Comparison of ENCODE assay signal across 21 cellular contexts in genomic region chr17:12406623-12407228, GRCh38.
DNase-seq lines count a peak whose midpoint lies in the region; ATAC-seq and TF ChIP-seq lines count a peak whose summit lies in the region.
"Had no signal": no experiment of that assay in that cellular context is flagged by ENCODE, and none has a peak within 500 bp of the region (broad histone marks: within the 10 kb centered on the region; RNA-seq: fewer than 3 reads in every experiment).

No MANE protein-coding gene starts in this region.

- no peak overlapping the region for H3K9ac ChIP-seq in stomach smooth muscle (ENCODE audit: low read length in 2 of 2)

- TF ChIP-seq CTCF in HFFc6 (IDR thresholded peaks at IDR 0.05) (no peak), epithelial cell of esophagus (IDR thresholded peaks at IDR 0.05; ENCODE audit: insufficient read depth, low read depth, low read length, missing control alignments) (no peak), lower lobe of right lung (IDR thresholded peaks at IDR 0.05) (no peak), GM10266 (IDR thresholded peaks at IDR 0.05; ENCODE audit: control insufficient read depth, insufficient read depth, low read depth, missing control alignments) (no peak)

- H3K27ac ChIP-seq in lower lobe of right lung (no peak overlapping the region), stomach smooth muscle (ENCODE audit: low read length) (peak overlapping the region; percentile 69)
- H3K27ac ChIP-seq: suprapubic skin had no signal

- intact Hi-C loops in lower lobe of right lung (cut with DNase I) = no loop called here

- ATAC-seq in lower lobe of right lung (peak; percentile 34 to 54), GM18861 (IDR thresholded peaks at IDR 0.05; ENCODE audit: unreplicated experiment) (no peak)
- ATAC-seq in activated T-cell treated with anti-CD3 and anti-CD28 coated beads, Interleukin-2, amount 50 U/mL, for 4 hours = no peak
- ATAC-seq: activated CD4-positive, alpha-beta T cell treated with anti-CD3 and anti-CD28 coated beads for 36 hours; CD8-positive, alpha-beta T cell had no signal

- H3K4me3 Mint-ChIP-seq in HFFc6 = peak overlapping the region; percentile 8; the same call in 1 of the 2 replicates
- no peak overlapping the region for H3K4me3 Mint-ChIP-seq in activated T-cell treated with anti-CD3 and anti-CD28 coated beads, Interleukin-2, amount 50 U/mL, for 4 hours
- H3K4me3 Mint-ChIP-seq: activated CD4-positive, alpha-beta T cell treated with anti-CD3 and anti-CD28 coated beads for 36 hours; CD8-positive, alpha-beta T cell had no signal

- H3K27ac Mint-ChIP-seq in HFFc6 = peak overlapping the region; percentile 82
- H3K27ac Mint-ChIP-seq: activated CD4-positive, alpha-beta T cell treated with anti-CD3 and anti-CD28 coated beads for 36 hours; CD8-positive, alpha-beta T cell had no signal

- DNase-seq in HFFc6 (peak; percentile 11), epithelial cell of esophagus (ENCODE audit: low read depth) (peak; percentile 10), lower lobe of right lung (no peak), HPDE6-E6E7 (ENCODE audit: extremely low spot score) (no peak), GM10266 (ENCODE audit: extremely low spot score) (no peak)
- DNase-seq in activated T-cell treated with anti-CD3 and anti-CD28 coated beads, Interleukin-2, amount 50 U/mL, for 4 hours = no peak
- DNase-seq: activated CD4-positive, alpha-beta T cell treated with anti-CD3 and anti-CD28 coated beads for 36 hours; activated gamma-delta T cell treated with Interleukin-2 at 50 U/mL for 16 hours; amygdala; CD8-positive, alpha-beta T cell; foreskin melanocyte; left cardiac atrium; midbrain; NCI-H2029; NCI-H446; retina; stimulated activated CD4-positive, alpha-beta T cell treated with anti-CD3 and anti-CD28 coated beads, Interleukin-12 subunit alpha, Interleukin-12 subunit beta, amount 100 ng/mL, for 4 hours; stimulated activated CD8-positive, alpha-beta memory T cell treated with anti-CD3 and anti-CD28 coated beads, Interleukin-4, amount 100 ng/mL, for 48 hours had no signal

- H3K9me3 Mint-ChIP-seq in HFFc6 = no peaks in the 10 kb centered on the region
- peaks cover 4% of the 10 kb centered on the region for H3K9me3 Mint-ChIP-seq in activated T-cell treated with anti-CD3 and anti-CD28 coated beads, Interleukin-2, amount 50 U/mL, for 4 hours

- H3K9me3 ChIP-seq in lower lobe of right lung (no peaks in the 10 kb centered on the region), stomach smooth muscle (ENCODE audit: control insufficient read depth in 2 of 2, low read length in 2 of 2) (no peaks in the 10 kb centered on the region)
- H3K9me3 ChIP-seq: suprapubic skin had no signal

- no peaks in the 10 kb centered on the region for H3K36me3 Mint-ChIP-seq in HFFc6 (ENCODE audit: low read depth)
- H3K36me3 Mint-ChIP-seq in activated T-cell treated with anti-CD3 and anti-CD28 coated beads, Interleukin-2, amount 50 U/mL, for 4 hours (ENCODE audit: insufficient read depth) = no peaks in the 10 kb centered on the region
- H3K36me3 Mint-ChIP-seq: CD8-positive, alpha-beta T cell had no signal

- no peaks in the 10 kb centered on the region for H3K4me1 ChIP-seq in lower lobe of right lung
- H3K4me1 ChIP-seq in stomach smooth muscle (ENCODE audit: control insufficient read depth, insufficient read depth, low read length) = peaks cover 24% of the 10 kb centered on the region
- H3K4me1 ChIP-seq: suprapubic skin had no signal

- H3K27me3 ChIP-seq in lower lobe of right lung (ENCODE audit: low read depth) (no peaks in the 10 kb centered on the region), stomach smooth muscle (ENCODE audit: control insufficient read depth in 1 of 2, insufficient read depth in 2 of 2, low read length in 2 of 2) (no peaks in the 10 kb centered on the region)
- H3K27me3 ChIP-seq: suprapubic skin had no signal

- H3K27me3 Mint-ChIP-seq in HFFc6 (ENCODE audit: insufficient read depth) = peaks cover 3% of the 10 kb centered on the region; the same call in 1 of the 2 replicates
- H3K27me3 Mint-ChIP-seq in activated T-cell treated with anti-CD3 and anti-CD28 coated beads, Interleukin-2, amount 50 U/mL, for 4 hours (ENCODE audit: low read depth) = no peaks in the 10 kb centered on the region
- H3K27me3 Mint-ChIP-seq: activated CD4-positive, alpha-beta T cell treated with anti-CD3 and anti-CD28 coated beads for 36 hours had no signal

- no peak overlapping the region for H3K4me3 ChIP-seq in epithelial cell of esophagus (ENCODE audit: low read length)
- H3K4me3 ChIP-seq in lower lobe of right lung = no peak overlapping the region
- peak overlapping the region in 1 of 2 donors; percentile 24 for H3K4me3 ChIP-seq in stomach smooth muscle (ENCODE audit: low read length in 2 of 2)
- H3K4me3 ChIP-seq: suprapubic skin had no signal

- H3K4me1 Mint-ChIP-seq in HFFc6 (ENCODE audit: low read depth) = peaks cover 54% of the 10 kb centered on the region
- no peaks in the 10 kb centered on the region for H3K4me1 Mint-ChIP-seq in activated T-cell treated with anti-CD3 and anti-CD28 coated beads, Interleukin-2, amount 50 U/mL, for 4 hours (ENCODE audit: low read depth)
- H3K4me1 Mint-ChIP-seq: activated CD4-positive, alpha-beta T cell treated with anti-CD3 and anti-CD28 coated beads for 36 hours had no signal

- H3K36me3 ChIP-seq in lower lobe of right lung (no peaks in the 10 kb centered on the region), stomach smooth muscle (ENCODE audit: control insufficient read depth in 2 of 2, insufficient read depth in 2 of 2, low read length in 2 of 2) (no peaks in the 10 kb centered on the region)
- H3K36me3 ChIP-seq: suprapubic skin had no signal

Comparison
In these comparisons a context has a peak if more than half of its experiments do, and no peak if none do; other contexts are left out.
1. DNase-seq: peak in HFFc6 (single experiment) and epithelial cell of esophagus (single experiment); none in lower lobe of right lung (single experiment), activated T-cell treated with anti-CD3 and anti-CD28 coated beads, Interleukin-2, amount 50 U/mL, for 4 hours (single experiment), HPDE6-E6E7 (single experiment) and GM10266 (single experiment).
2. ATAC-seq: peak in lower lobe of right lung (2 of 2); none in activated T-cell treated with anti-CD3 and anti-CD28 coated beads, Interleukin-2, amount 50 U/mL, for 4 hours (0 of 2) and GM18861 (single experiment).